In the genomic region with DNA sequence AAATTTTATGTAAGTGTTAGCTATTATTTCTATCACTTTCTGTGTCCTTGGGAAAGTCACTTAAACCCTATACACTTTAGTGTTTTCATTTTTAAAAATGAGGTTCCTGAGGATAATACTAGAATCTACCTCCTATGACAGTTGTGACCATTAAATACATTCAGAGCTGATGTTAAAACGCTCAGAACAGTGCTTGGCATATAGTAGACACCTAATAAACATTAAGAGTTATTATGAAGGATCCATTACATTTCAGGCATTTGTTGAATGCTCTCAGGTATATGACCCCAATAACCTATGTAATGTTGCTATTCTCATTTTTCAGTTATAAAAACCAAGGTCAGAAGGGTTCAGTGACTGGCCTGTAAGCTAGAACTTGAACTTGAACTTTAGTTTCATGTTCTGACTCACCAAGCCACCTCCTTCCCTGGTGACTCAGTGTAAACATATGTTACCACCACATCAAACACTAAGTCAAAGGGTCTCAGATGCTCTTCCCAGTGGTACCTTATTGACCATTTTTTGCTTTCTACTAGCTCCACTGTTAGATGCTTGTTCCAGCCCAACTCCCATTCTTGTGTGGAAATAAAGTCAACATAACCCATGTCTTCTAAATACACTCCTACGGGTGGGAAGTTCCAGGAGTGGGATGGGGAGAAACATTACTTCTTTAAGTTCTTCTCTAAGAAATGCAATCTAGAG, we compare ENCODE assay signal across 10 cellular contexts. TPM values are rescaled to one million over a fixed set of nuclear protein-coding genes. Genes with fewer than 3 reads are reported as not detected.
DNase-seq lines count a peak whose midpoint lies in the region; ATAC-seq and TF ChIP-seq lines count a peak whose summit lies in the region.
"Had no signal": no experiment of that assay in that cellular context is flagged by ENCODE, and none has a peak within 500 bp of the region (broad histone marks: within the 10 kb centered on the region; RNA-seq: fewer than 3 reads in every experiment).

No MANE protein-coding gene starts in this region.

- ATAC-seq in GM18867 (IDR thresholded peaks at IDR 0.05; ENCODE audit: unreplicated experiment) = peak; percentile 62
- peak; percentile 52 for ATAC-seq in HG03095 (IDR thresholded peaks at IDR 0.05; ENCODE audit: unreplicated experiment)

- peak; percentile 1 for DNase-seq in activated T-helper 1 cell treated with anti-CD3 and anti-CD28 coated beads, Interleukin-12 subunit alpha, Interleukin-12 subunit beta, Interleukin-2, Interleukin-4 antibody, amounts not matched to agents 30 ng/mL and 10 ng/mL and 1 ng/mL, durations not matched to agents 14 hours and 24 hours and 36 hours (ENCODE audit: low spot score)
- DNase-seq in DMS79 treated with DMSO at 0.1 percent for 48 hours (lab: John Stamatoyannopoulos, UW) (no peak), epidermal melanocyte (ENCODE audit: insufficient read length, low spot score) (no peak), germinal center (ENCODE audit: low spot score) (no peak), amniotic stem cell (lab: John Stamatoyannopoulos, UW) (no peak)
- DNase-seq: dorsolateral prefrontal cortex, NCI-H526 had no signal

- peak overlapping the region; percentile 88 to 90 for H3K27ac ChIP-seq in liver (ENCODE audit: low read depth in 1 of 2, low read length in 2 of 2)
- H3K27ac ChIP-seq: dorsolateral prefrontal cortex had no signal

- H3K36me3 Mint-ChIP-seq in activated T-helper 1 cell treated with anti-CD3 and anti-CD28 coated beads, Interleukin-12 subunit alpha, Interleukin-12 subunit beta, Interleukin-2, Interleukin-4 antibody, amounts not matched to agents 30 ng/mL and 10 ng/mL and 1 ng/mL, durations not matched to agents 14 hours and 24 hours and 36 hours (ENCODE audit: low read depth) = peaks cover 1% of the 10 kb centered on the region

- H3K27me3 ChIP-seq in liver (ENCODE audit: control insufficient read depth in 4 of 4, insufficient read depth in 4 of 4, low read length in 3 of 4) = no peaks in the 10 kb centered on the region

- no peak overlapping the region for H3K9ac ChIP-seq in liver (ENCODE audit: low read depth in 1 of 2, low read length in 2 of 2)

- H3K27ac Mint-ChIP-seq in activated T-helper 1 cell treated with anti-CD3 and anti-CD28 coated beads, Interleukin-12 subunit alpha, Interleukin-12 subunit beta, Interleukin-2, Interleukin-4 antibody, amounts not matched to agents 30 ng/mL and 10 ng/mL and 1 ng/mL, durations not matched to agents 14 hours and 24 hours and 36 hours = no peak overlapping the region

- H3K4me3 Mint-ChIP-seq in activated T-helper 1 cell treated with anti-CD3 and anti-CD28 coated beads, Interleukin-12 subunit alpha, Interleukin-12 subunit beta, Interleukin-2, Interleukin-4 antibody, amounts not matched to agents 30 ng/mL and 10 ng/mL and 1 ng/mL, durations not matched to agents 14 hours and 24 hours and 36 hours = no peak overlapping the region

- peaks cover 0 to 2% (median 0%) of the 10 kb centered on the region in 4 donors for H3K36me3 ChIP-seq in liver (ENCODE audit: control insufficient read depth in 4 of 4, insufficient read depth in 3 of 4, low read depth in 1 of 4, low read length in 3 of 4)

- H3K9me3 Mint-ChIP-seq in activated T-helper 1 cell treated with anti-CD3 and anti-CD28 coated beads, Interleukin-12 subunit alpha, Interleukin-12 subunit beta, Interleukin-2, Interleukin-4 antibody, amounts not matched to agents 30 ng/mL and 10 ng/mL and 1 ng/mL, durations not matched to agents 14 hours and 24 hours and 36 hours = peaks cover 10% of the 10 kb centered on the region

- no peak overlapping the region for H3K4me3 ChIP-seq in liver (ENCODE audit: low read depth in 1 of 3, low read length in 3 of 3)
- H3K4me3 ChIP-seq: dorsolateral prefrontal cortex had no signal

- no peak for TF ChIP-seq CTCF in liver (IDR thresholded peaks at IDR 0.05; ENCODE audit: low read depth, low read length, missing input control)

- H3K27me3 Mint-ChIP-seq in activated T-helper 1 cell treated with anti-CD3 and anti-CD28 coated beads, Interleukin-12 subunit alpha, Interleukin-12 subunit beta, Interleukin-2, Interleukin-4 antibody, amounts not matched to agents 30 ng/mL and 10 ng/mL and 1 ng/mL, durations not matched to agents 14 hours and 24 hours and 36 hours (ENCODE audit: insufficient read depth) = peaks cover 29% of the 10 kb centered on the region

- intact Hi-C loops in activated T-helper 1 cell treated with anti-CD3 and anti-CD28 coated beads, Interleukin-12 subunit alpha, Interleukin-12 subunit beta, Interleukin-2, Interleukin-4 antibody, amounts not matched to agents 30 ng/mL and 10 ng/mL and 1 ng/mL, durations not matched to agents 14 hours and 24 hours and 36 hours (cut with micrococcal nuclease) = loop anchor here (1.0 to 10.0 kb wide), 5 partner anchors 8 to 572 kb away; partner anchors contain the start of genes MPHOSPH6 and SDR42E1

- TF ChIP-seq RAD21 in liver (IDR thresholded peaks at IDR 0.05) = no peak

- peaks cover 9% of the 10 kb centered on the region for H3K4me1 Mint-ChIP-seq in activated T-helper 1 cell treated with anti-CD3 and anti-CD28 coated beads, Interleukin-12 subunit alpha, Interleukin-12 subunit beta, Interleukin-2, Interleukin-4 antibody, amounts not matched to agents 30 ng/mL and 10 ng/mL and 1 ng/mL, durations not matched to agents 14 hours and 24 hours and 36 hours (ENCODE audit: low read depth)

- H3K4me1 ChIP-seq in liver (ENCODE audit: control insufficient read depth in 4 of 4, insufficient read depth in 4 of 4, low read length in 3 of 4) = peaks cover 10 to 73% (median 53%) of the 10 kb centered on the region in 4 donors

- H3K9me3 ChIP-seq in liver (ENCODE audit: control insufficient read depth in 4 of 4, low read length in 3 of 4) = no peaks in the 10 kb centered on the region

- 57% methylated on average over 2 of the region's 2 CpGs for WGBS in liver

TF ChIP-seq in liver, 16 proteins besides CTCF, POLR2A, EP300 and RAD21 (continues in another document):
- TF ChIP-seq YY1 (IDR thresholded peaks at IDR 0.05) (no peak), EGR1 (IDR thresholded peaks at IDR 0.05; ENCODE audit: low read depth in 2 of 2) (no peak), ATF3 (IDR thresholded peaks at IDR 0.05) (peak; percentile 61), SP1 (IDR thresholded peaks at IDR 0.05) (peak; percentile 42), HNF4A (conservative IDR thresholded peaks at IDR 0.05) (peak; percentile 60 to 72), REST (IDR thresholded peaks at IDR 0.05) (no peak), MAX (IDR thresholded peaks at IDR 0.05) (no peak), FOXA1 (IDR thresholded peaks at IDR 0.05) (peak; percentile 17), HNF4G (IDR thresholded peaks at IDR 0.05) (no peak), FOXA2 (IDR thresholded peaks at IDR 0.05) (peak; percentile 53), NR2F2 (IDR thresholded peaks at IDR 0.05) (no peak), ZBTB33 (IDR thresholded peaks at IDR 0.05) (no peak), JUND (IDR thresholded peaks at IDR 0.05) (peak; percentile 88 to 95)

RNA-seq across cellular contexts. Expression of gene HSD17B2, which starts 47.6 kb away (rescaled TPM):
- total RNA-seq in activated T-helper 1 cell treated with anti-CD3 and anti-CD28 coated beads, Interleukin-12 subunit alpha, Interleukin-12 subunit beta, Interleukin-2, Interleukin-4 antibody, amounts not matched to agents 30 ng/mL and 10 ng/mL and 1 ng/mL, durations not matched to agents 14 hours and 24 hours and 36 hours = not detected in 2 replicates
- total RNA-seq in liver = 100 to 1,000 TPM in 1 of 2 donors, 10 to 100 TPM in 1; 47.7 to 126 TPM
- 100 to 1,000 TPM in 1 of 2 donors, 10 to 100 TPM in 1; 83.4 to 123 TPM for polyA plus RNA-seq in liver

Comparison
In these comparisons a context has a peak if more than half of its experiments do, and no peak if none do; other contexts are left out.
1. RNA of gene HSD17B2, which starts 47.6 kb away (total RNA-seq): 47.7 to 126 TPM in liver; not detected in activated T-helper 1 cell treated with anti-CD3 and anti-CD28 coated beads, Interleukin-12 subunit alpha, Interleukin-12 subunit beta, Interleukin-2, Interleukin-4 antibody, amounts not matched to agents 30 ng/mL and 10 ng/mL and 1 ng/mL, durations not matched to agents 14 hours and 24 hours and 36 hours; every median in the first group is over 10 times any median in the second.